In genomic region chr10:133327651-133328357, GRCh38 we compare ENCODE assay signal across 20 cellular contexts. TPM values are rescaled to one million over a fixed set of nuclear protein-coding genes. Genes with fewer than 3 reads are reported as not detected.
DNase-seq lines count a peak whose midpoint lies in the region; ATAC-seq and TF ChIP-seq lines count a peak whose summit lies in the region.
"Had no signal": no experiment of that assay in that cellular context is flagged by ENCODE, and none has a peak within 500 bp of the region (broad histone marks: within the 10 kb centered on the region; RNA-seq: fewer than 3 reads in every experiment).

No MANE protein-coding gene starts in this region.

- H3K36me3 ChIP-seq in H7 (replicated peaks; ENCODE audit: control insufficient read depth, insufficient read depth, low read length) (no peaks in the 10 kb centered on the region), OCI-LY7 (ENCODE audit: insufficient read depth, low read length) (no peaks in the 10 kb centered on the region)
- H3K36me3 ChIP-seq: esophagus squamous epithelium, HAP-1, heart left ventricle, thoracic aorta had no signal

- H3K9me2 ChIP-seq in OCI-LY7 (ENCODE audit: insufficient read depth, low read length): no peaks in the 10 kb centered on the region

- H3K9me3 ChIP-seq in OCI-LY7 (ENCODE audit: low read length): no peaks in the 10 kb centered on the region
- H3K9me3 ChIP-seq: esophagus squamous epithelium, HAP-1, heart left ventricle, thoracic aorta had no signal

- no peak overlapping the region for H2AFZ ChIP-seq in OCI-LY7 (ENCODE audit: low read length)

- no peak overlapping the region for H3K27ac ChIP-seq in OCI-LY7 (ENCODE audit: low read depth, low read length, poor library complexity, severe bottlenecking)
- H3K27ac ChIP-seq: esophagus squamous epithelium, heart left ventricle, thoracic aorta had no signal

- peaks cover 9% of the 10 kb centered on the region for H3K4me1 ChIP-seq in OCI-LY7 (ENCODE audit: insufficient read depth, low read length, poor library complexity, severe bottlenecking)

- CTCF ChIA-PET in OCI-LY7 (lab: Charles Lee; ENCODE audit: unreplicated experiment): no interaction called here

- no TSS peak for BruUV-seq in OCI-LY7 (replicated peaks; lab: Mats Ljungman, UMichigan)

- H3K4me2 ChIP-seq in OCI-LY7 (ENCODE audit: low read length): no peak overlapping the region

- POLR2A ChIA-PET in OCI-LY7 (lab: Charles Lee): no interaction called here

- no peak for ATAC-seq in GM21737 (IDR thresholded peaks at IDR 0.05; ENCODE audit: unreplicated experiment)
- ATAC-seq: heart left ventricle had no signal

- DNase-seq in H7: peak; percentile 62
- DNase-seq in OCI-LY7 (ENCODE audit: low spot score): no peak
- DNase-seq in hepatic stellate cell (ENCODE audit: low spot score): peak; percentile 53
- DNase-seq in mucosa of gallbladder (ENCODE audit: low spot score): no peak
- DNase-seq in activated effector memory CD4-positive, alpha-beta T cell treated with Interleukin-2 at 50 U/mL for 16 hours: no peak
- DNase-seq: activated CD8-positive, alpha-beta memory T cell treated with anti-CD3 and anti-CD28 coated beads, Interleukin-2, amount 50 U/mL, for 48 hours; activated naive CD4-positive, alpha-beta T cell treated with Interleukin-2 at 50 U/mL for 16 hours; AML-193; esophagus squamous epithelium; islet precursor cell; midbrain; occipital lobe; SIG-M5; T-helper 9 cell had no signal

- no peak overlapping the region for H3K4me3 ChIP-seq in H7 (ENCODE audit: insufficient read depth, low read depth, low read length)
- H3K4me3 ChIP-seq in OCI-LY7 (ENCODE audit: low read depth, low read length, poor library complexity, severe bottlenecking): no peak overlapping the region
- H3K4me3 ChIP-seq: esophagus squamous epithelium, HAP-1, heart left ventricle, thoracic aorta had no signal

- no peaks in the 10 kb centered on the region for H4K20me1 ChIP-seq in OCI-LY7 (ENCODE audit: insufficient read depth, low read length)

- 0 out of 2 replicates have a peak, but pooled peaks have one; percentile 21 for TF ChIP-seq CTCF in OCI-LY7 (conservative IDR thresholded peaks at IDR 0.05; ENCODE audit: low read length)

- peaks cover 71% of the 10 kb centered on the region for H3K27me3 ChIP-seq in H7 (ENCODE audit: control insufficient read depth, insufficient read depth, low read length)

- intact Hi-C loops in OCI-LY7 (cut with micrococcal nuclease; ENCODE audit: unreplicated experiment): loop anchor here (2.0 kb wide), 2 partner anchors 61 to 169 kb away; no protein-coding TSS in a partner anchor

- H3K79me2 ChIP-seq in OCI-LY7 (ENCODE audit: insufficient read depth, low read depth, low read length): no peaks in the 10 kb centered on the region

RNA-seq across cellular contexts. Expression of gene CALY, which starts 8.9 kb away (rescaled TPM):
- total RNA-seq in H7 (2014; rRNA removed; shearing (Covaris generic)): 2.2 TPM in 1 of 2 replicates, not detected in the other
- total RNA-seq in OCI-LY7 (2014; rRNA removed; shearing (Covaris generic)): not detected in 2 replicates
- not detected in 2 replicates for total RNA-seq in OCI-LY7 (2022)
- total RNA-seq in mucosa of gallbladder: 0.92 TPM
- total RNA-seq: dermis microvascular lymphatic vessel endothelial cell, esophagus squamous epithelium, skeletal muscle tissue, thoracic aorta had no signal

RNA-seq across cellular contexts. Expression of gene ZNF511, which starts 19.1 kb away (rescaled TPM):
- 46.9 and 48.7 TPM in 2 replicates for total RNA-seq in H7 (2014; rRNA removed; shearing (Covaris generic))
- 64.7 and 95.0 TPM in 2 replicates for total RNA-seq in OCI-LY7 (2014; rRNA removed; shearing (Covaris generic))
- 60.6 and 68.8 TPM in 2 replicates for total RNA-seq in OCI-LY7 (2022)
- 35.9 TPM for total RNA-seq in mucosa of gallbladder

RNA-seq across cellular contexts. Expression of gene TUBGCP2, which starts 19.1 kb away (rescaled TPM):
- 46.4 and 47.1 TPM in 2 replicates for total RNA-seq in H7 (2014; rRNA removed; shearing (Covaris generic))
- 37.8 and 40.5 TPM in 2 replicates for total RNA-seq in OCI-LY7 (2014; rRNA removed; shearing (Covaris generic))
- 53.0 and 56.1 TPM in 2 replicates for total RNA-seq in OCI-LY7 (2022)
- 56.9 TPM for total RNA-seq in mucosa of gallbladder

RNA-seq across cellular contexts. Expression of gene PRAP1, which starts 19.4 kb away (rescaled TPM):
- total RNA-seq in H7 (2014; rRNA removed; shearing (Covaris generic)): not detected in 2 replicates
- not detected in 2 replicates for total RNA-seq in OCI-LY7 (2014; rRNA removed; shearing (Covaris generic))
- total RNA-seq in OCI-LY7 (2022) (not detected in 2 replicates), mucosa of gallbladder (4.8 TPM)
- total RNA-seq: dermis microvascular lymphatic vessel endothelial cell, esophagus squamous epithelium, heart left ventricle, occipital lobe, skeletal muscle tissue, thoracic aorta had no signal

RNA-seq across cellular contexts. Expression of gene FUOM, which starts 30.0 kb away (rescaled TPM):
- total RNA-seq in H7 (2014; rRNA removed; shearing (Covaris generic)): 27.2 and 50.5 TPM in 2 replicates
- total RNA-seq in OCI-LY7 (2014; rRNA removed; shearing (Covaris generic)): 46.0 and 47.5 TPM in 2 replicates
- total RNA-seq in OCI-LY7 (2022): 23.6 and 30.4 TPM in 2 replicates
- total RNA-seq in mucosa of gallbladder: 13.0 TPM

Comparison
In these comparisons a context has a peak if more than half of its experiments do, and no peak if none do; other contexts are left out.
1. DNase-seq: peak in H7 (single experiment) and hepatic stellate cell (single experiment); none in OCI-LY7 (single experiment), mucosa of gallbladder (single experiment) and activated effector memory CD4-positive, alpha-beta T cell treated with Interleukin-2 at 50 U/mL for 16 hours (single experiment).